In genomic region chr22:36286096-36286957, GRCh38 we compare ENCODE assay signal across 8 cellular contexts. TPM values are rescaled to one million over a fixed set of nuclear protein-coding genes. Genes with fewer than 3 reads are reported as not detected.
A peak's percentile ranks its signal among the peaks of the same experiment; 100 is the strongest.
DNase-seq lines count a peak whose midpoint lies in the region; ATAC-seq, FAIRE-seq and TF ChIP-seq lines count a peak whose summit lies in the region.

No MANE protein-coding gene starts in this region.

- peak overlapping the region; percentile 42 for H3K27ac Mint-ChIP-seq in T-helper 2 cell treated with Interferon-gamma antibody and Interleukin-4, amounts not matched to agents 5 μg/mL and 100 μg/mL, for 36 hours
- peak overlapping the region; percentile 87 for H3K27ac Mint-ChIP-seq in astrocyte (ENCODE audit: unreplicated experiment)

- no peak for TF ChIP-seq POLR2A in sigmoid colon (IDR thresholded peaks at IDR 0.05)

- intact Hi-C loops in sigmoid colon (cut with DNase I) = no loop called here

- no peak overlapping the region for H3K9ac ChIP-seq in astrocyte (ENCODE audit: low read length)

- no peak overlapping the region for H3K4me3 Mint-ChIP-seq in T-helper 2 cell treated with Interferon-gamma antibody and Interleukin-4, amounts not matched to agents 5 μg/mL and 100 μg/mL, for 36 hours
- no peak overlapping the region for H3K4me3 Mint-ChIP-seq in astrocyte (ENCODE audit: unreplicated experiment)

- H3K27ac ChIP-seq in astrocyte (ENCODE audit: low read depth, low read length) (no peak overlapping the region), hepatocyte (no peak overlapping the region), sigmoid colon (peak overlapping the region; percentile 83 to 92 (median 86))

- H3K9me3 Mint-ChIP-seq in T-helper 2 cell treated with Interferon-gamma antibody and Interleukin-4, amounts not matched to agents 5 μg/mL and 100 μg/mL, for 36 hours = no peaks in the 10 kb centered on the region
- no peaks in the 10 kb centered on the region for H3K9me3 Mint-ChIP-seq in astrocyte (ENCODE audit: unreplicated experiment)

- H4K20me1 ChIP-seq in astrocyte (ENCODE audit: insufficient read depth, low read length) (peaks cover 87% of the 10 kb centered on the region), hepatocyte (ENCODE audit: insufficient read depth, poor library complexity, severe bottlenecking) (no peaks in the 10 kb centered on the region)

- H2AFZ ChIP-seq in astrocyte (ENCODE audit: low read depth, low read length) = no peak overlapping the region
- H2AFZ ChIP-seq in hepatocyte = no peak overlapping the region

- H3K36me3 ChIP-seq in GM06990 (ENCODE audit: control insufficient read depth, insufficient read depth, low read length) (peaks cover 59% of the 10 kb centered on the region), astrocyte (ENCODE audit: insufficient read depth, low read length) (peaks cover 75% of the 10 kb centered on the region), hepatocyte (replicated peaks; ENCODE audit: insufficient read depth, low read depth) (no peaks in the 10 kb centered on the region), sigmoid colon (peaks cover 67 to 87% (median 85%) of the 10 kb centered on the region in 4 donors)

- no peak overlapping the region for H3K4me2 ChIP-seq in astrocyte (ENCODE audit: low read length)
- H3K4me2 ChIP-seq in hepatocyte = no peak overlapping the region

- H3K4me1 Mint-ChIP-seq in T-helper 2 cell treated with Interferon-gamma antibody and Interleukin-4, amounts not matched to agents 5 μg/mL and 100 μg/mL, for 36 hours (ENCODE audit: low read depth) = peaks cover 26% of the 10 kb centered on the region
- H3K4me1 Mint-ChIP-seq in astrocyte (ENCODE audit: low read depth, unreplicated experiment) = peaks cover 23% of the 10 kb centered on the region

- no peak for ATAC-seq in GM21529 (IDR thresholded peaks at IDR 0.05; ENCODE audit: unreplicated experiment)
- ATAC-seq in GM19324 (IDR thresholded peaks at IDR 0.05; ENCODE audit: low FRiP score, unreplicated experiment) = no peak

- no peak for FAIRE-seq in astrocyte (lab: Jason Lieb, UNC)

- TF ChIP-seq CTCF in GM06990 (IDR thresholded peaks at IDR 0.05; ENCODE audit: insufficient read depth, low read length, poor library complexity, severe bottlenecking) (peak; percentile 93), astrocyte (IDR thresholded peaks at IDR 0.05; ENCODE audit: insufficient read depth, low read depth, low read length) (peak; percentile 92), hepatocyte (IDR thresholded peaks at IDR 0.05; ENCODE audit: poor library complexity) (peak; percentile 92), sigmoid colon (IDR thresholded peaks at IDR 0.05) (peak; percentile 90 to 95 (median 94))

- peak in 1 of 4 donors; percentile 6 for TF ChIP-seq EP300 in sigmoid colon (IDR thresholded peaks at IDR 0.05)

- H3K4me1 ChIP-seq in astrocyte (ENCODE audit: insufficient read depth, low read length) (no peaks in the 10 kb centered on the region), hepatocyte (ENCODE audit: insufficient read depth) (no peaks in the 10 kb centered on the region), sigmoid colon (peaks cover 0 to 54% (median 23%) of the 10 kb centered on the region in 4 donors)

- no peaks in the 10 kb centered on the region for H3K9me2 ChIP-seq in hepatocyte (replicated peaks; ENCODE audit: insufficient read depth)

- H3K79me2 ChIP-seq in astrocyte (ENCODE audit: insufficient read depth, low read length) = peaks cover 52% of the 10 kb centered on the region
- no peaks in the 10 kb centered on the region for H3K79me2 ChIP-seq in hepatocyte

- DNase-seq in GM06990 (ENCODE audit: extremely low read depth, insufficient read length) (peak; percentile 75), MV-4-11 (lab: John Stamatoyannopoulos, UW) (peak; percentile 59), astrocyte (ENCODE audit: low read depth) (peak; percentile 38), hepatocyte (ENCODE audit: low spot score) (peak; percentile 86), sigmoid colon (peak; percentile 94)
- DNase-seq in T-helper 2 cell treated with Interferon-gamma antibody and Interleukin-4, amounts not matched to agents 5 μg/mL and 100 μg/mL, for 36 hours (ENCODE audit: low spot score) = peak; percentile 49

- peaks cover 69% of the 10 kb centered on the region for H3K36me3 Mint-ChIP-seq in T-helper 2 cell treated with Interferon-gamma antibody and Interleukin-4, amounts not matched to agents 5 μg/mL and 100 μg/mL, for 36 hours (ENCODE audit: low read depth)
- peaks cover 43% of the 10 kb centered on the region for H3K36me3 Mint-ChIP-seq in astrocyte (ENCODE audit: low read depth, unreplicated experiment)

- H3K27me3 ChIP-seq in GM06990 (replicated peaks; ENCODE audit: control insufficient read depth, insufficient read depth, low read length) (no peaks in the 10 kb centered on the region), astrocyte (ENCODE audit: insufficient read depth, low read length) (no peaks in the 10 kb centered on the region), hepatocyte (no peaks in the 10 kb centered on the region), sigmoid colon (no peaks in the 10 kb centered on the region)

- H3K9me3 ChIP-seq in astrocyte (ENCODE audit: insufficient read depth, low read depth, low read length) (no peaks in the 10 kb centered on the region), hepatocyte (ENCODE audit: low read depth) (no peaks in the 10 kb centered on the region), sigmoid colon (no peaks in the 10 kb centered on the region)

- no peaks in the 10 kb centered on the region for H3K27me3 Mint-ChIP-seq in T-helper 2 cell treated with Interferon-gamma antibody and Interleukin-4, amounts not matched to agents 5 μg/mL and 100 μg/mL, for 36 hours (ENCODE audit: low read depth)
- no peaks in the 10 kb centered on the region for H3K27me3 Mint-ChIP-seq in astrocyte (ENCODE audit: low read depth, unreplicated experiment)

- H3K4me3 ChIP-seq in GM06990 (replicated peaks; ENCODE audit: low read depth, low read length) = no peak overlapping the region
- H3K4me3 ChIP-seq in astrocyte (ENCODE audit: insufficient read depth, low read depth, low read length) = no peak overlapping the region
- H3K4me3 ChIP-seq in hepatocyte = no peak overlapping the region
- H3K4me3 ChIP-seq in sigmoid colon = no peak overlapping the region

- 74% methylated on average over 28 of the region's 28 CpGs for WGBS in hepatocyte (ENCODE audit: low lambda C conversion rate, missing lambda C conversion rate)
- WGBS in sigmoid colon, 2 donors = 71 to 74% methylated on average over 28 of the region's 28 CpGs

RNA-seq across cellular contexts. Expression of gene APOL1, which starts 33.4 kb away (rescaled TPM):
- total RNA-seq in astrocyte = 3.9 and 7.5 TPM in 2 replicates
- 6.2 and 7.3 TPM in 2 replicates for total RNA-seq in hepatocyte
- 6.4 and 6.8 TPM in 2 replicates for polyA plus RNA-seq in hepatocyte
- total RNA-seq in sigmoid colon = 10 to 100 TPM; 15.0 to 36.0 (median 20.3) TPM
- polyA plus RNA-seq in sigmoid colon = 10 to 100 TPM in 2 of 3 donors, 1 to 10 TPM in 1; 6.6 to 64.0 (median 11.3) TPM

RNA-seq across cellular contexts. Expression of gene APOL2, which starts 47.0 kb away (rescaled TPM):
- total RNA-seq in astrocyte (77.2 and 85.1 TPM in 2 replicates), hepatocyte (32.3 and 34.8 TPM in 2 replicates), sigmoid colon (10 to 100 TPM; 26.8 to 59.5 (median 29.4) TPM)
- polyA plus RNA-seq in hepatocyte (19.5 and 23.9 TPM in 2 replicates), sigmoid colon (10 to 100 TPM; 18.6 to 45.1 (median 24.3) TPM)

Comparison
In these comparisons a context has a peak if more than half of its experiments do, and no peak if none do; other contexts are left out.
1. DNase-seq: peak in every context shown above with its lines; median percentile 94 in sigmoid colon; 86 in hepatocyte; 75 in GM06990; 59 in MV-4-11; 49 in T-helper 2 cell treated with Interferon-gamma antibody and Interleukin-4, amounts not matched to agents 5 μg/mL and 100 μg/mL, for 36 hours; 38 in astrocyte.
2. H3K27ac ChIP-seq: peak in sigmoid colon (4 of 4); none in astrocyte (single experiment) and hepatocyte (single experiment).
3. Peak in every context shown above with its lines, with median percentiles within 50 percentile points of each other: CTCF ChIP-seq.